ENCODE assay signal across 27 cellular contexts in genomic region chr12:132069336-132069985, GRCh38.
DNase-seq lines count a peak whose midpoint lies in the region; ATAC-seq, FAIRE-seq and TF ChIP-seq lines count a peak whose summit lies in the region.
"Had no signal": no experiment of that assay in that cellular context is flagged by ENCODE, and none has a peak within 500 bp of the region (broad histone marks: within the 10 kb centered on the region; RNA-seq: fewer than 3 reads in every experiment).

No MANE protein-coding gene starts in this region.

- no TSS peak for BruUV-seq in HepG2 (replicated peaks; lab: Mats Ljungman, UMichigan)

- no peak overlapping the region for H3K9ac ChIP-seq in HepG2 (ENCODE audit: insufficient read depth, low read depth, low read length)
- H3K9ac ChIP-seq: SK-N-SH had no signal

- H3K9me3 ChIP-seq in HepG2 (ENCODE audit: low read length) (no peaks in the 10 kb centered on the region), right lobe of liver (no peaks in the 10 kb centered on the region), upper lobe of right lung (no peaks in the 10 kb centered on the region)
- H3K9me3 ChIP-seq: Caco-2, MG63, SK-N-SH had no signal

- no peak overlapping the region for H3K4me3 Mint-ChIP-seq in memory B cell
- H3K4me3 Mint-ChIP-seq: CD8-positive, alpha-beta T cell; GM23338; H9 had no signal

- TF ChIP-seq POLR2A in HepG2 (IDR thresholded peaks at IDR 0.05; ENCODE audit: insufficient read depth in 1 of 2, low read depth in 2 of 2, low read length in 2 of 2) (no peak), right lobe of liver (IDR thresholded peaks at IDR 0.05) (no peak)

- H3K27ac Mint-ChIP-seq in memory B cell: peak overlapping the region; percentile 89
- H3K27ac Mint-ChIP-seq: CD8-positive, alpha-beta T cell; GM23338; H9 had no signal

- peaks cover 61% of the 10 kb centered on the region for H3K4me1 Mint-ChIP-seq in memory B cell
- H3K4me1 Mint-ChIP-seq: GM23338, H9 had no signal

- H3K27ac ChIP-seq in HepG2 (ENCODE audit: extremely low read length, insufficient read depth, low read length) (no peak overlapping the region), right lobe of liver (no peak overlapping the region), RWPE1 (0 out of 2 replicates have a peak overlapping the region, but pooled peaks have one; percentile 6), upper lobe of right lung (no peak overlapping the region)
- H3K27ac ChIP-seq: C4-2B had no signal

- intact Hi-C loops in HepG2 (cut with micrococcal nuclease; ENCODE audit: unreplicated experiment) (no loop called here), right lobe of liver (cut with DNase I) (no loop called here), upper lobe of right lung (cut with DNase I) (no loop called here)

- H2AFZ ChIP-seq in HepG2 (ENCODE audit: low read length): no peak overlapping the region
- H2AFZ ChIP-seq: GM23338 had no signal

- FAIRE-seq in HepG2 (lab: Jason Lieb, UNC): no peak
- FAIRE-seq: GM18507 had no signal

- POLR2A ChIA-PET in HepG2 (lab: Yijun Ruan, JAX) (no interaction called here), RWPE1 (lab: Yijun Ruan, JAX; ENCODE audit: low non-redundant PET) (no interaction called here)

- H4K20me1 ChIP-seq in HepG2 (ENCODE audit: insufficient read depth, low read length): no peaks in the 10 kb centered on the region

- ATAC-seq in HepG2: no peak
- ATAC-seq in right lobe of liver: no peak
- no peak for ATAC-seq in memory B cell (ENCODE audit: low read depth)
- peak; percentile 12 for ATAC-seq in upper lobe of right lung
- no peak for ATAC-seq in GM18867 (IDR thresholded peaks at IDR 0.05; ENCODE audit: unreplicated experiment)
- ATAC-seq: CD8-positive, alpha-beta T cell; GM23338; Panc1 had no signal

- H3K4me2 ChIP-seq in HepG2 (ENCODE audit: low read depth, low read length): no peak overlapping the region
- H3K4me2 ChIP-seq: GM23338, SK-N-SH had no signal

- H3K36me3 Mint-ChIP-seq in memory B cell: peaks cover 14% of the 10 kb centered on the region

- in situ Hi-C loops in HepG2 (cut with HindIII; ENCODE audit: extremely low pct_ligation_motif_present, low pct_unique_long_range_greater_than_20kb): no loop called here

- H3K36me3 ChIP-seq in HepG2 (replicated peaks in 1 of 2; ENCODE audit: control insufficient read depth in 1 of 2, insufficient read depth in 2 of 2, low read length in 2 of 2) (peaks cover 23 to 68% of the 10 kb centered on the region in 2 experiments; a peak in 4 of 5 replicates), right lobe of liver (peaks cover 0 to 50% (median 8%) of the 10 kb centered on the region in 4 donors), upper lobe of right lung (peaks cover 71% of the 10 kb centered on the region)

- no peaks in the 10 kb centered on the region for H3K27me3 ChIP-seq in HepG2 (ENCODE audit: control insufficient read depth in 1 of 2, insufficient read depth in 2 of 2, low read length in 2 of 2)
- no peaks in the 10 kb centered on the region for H3K27me3 ChIP-seq in right lobe of liver
- no peaks in the 10 kb centered on the region for H3K27me3 ChIP-seq in upper lobe of right lung
- H3K27me3 ChIP-seq: MG63 had no signal

- no peaks in the 10 kb centered on the region for H3K79me2 ChIP-seq in HepG2 (ENCODE audit: insufficient read depth, low read length)

- H3K4me1 ChIP-seq in HepG2 (ENCODE audit: insufficient read depth, low read length) (no peaks in the 10 kb centered on the region), right lobe of liver (no peaks in the 10 kb centered on the region), upper lobe of right lung (no peaks in the 10 kb centered on the region)
- H3K4me1 ChIP-seq: Caco-2 had no signal

- CTCF ChIA-PET in HepG2 (lab: Yijun Ruan, JAX; ENCODE audit: low intra/inter-chr PET ratio, low total read pairs) (no interaction called here), RWPE1 (lab: Yijun Ruan, JAX) (interaction anchor here (0.9 kb wide), 1 partner anchor 11 kb away, joined by 3 read pairs; no protein-coding TSS in a partner anchor)

- DNase-seq in HepG2 (ENCODE audit: low spot score): no peak
- DNase-seq in right lobe of liver: no peak
- no peak for DNase-seq in RWPE1 (ENCODE audit: low spot score)
- no peak for DNase-seq in memory B cell (ENCODE audit: low spot score in 2 of 2)
- DNase-seq in upper lobe of right lung: no peak
- no peak for DNase-seq in NCI-H146 treated with DMSO at 0.1 percent for 48 hours (lab: John Stamatoyannopoulos, UW; ENCODE audit: unreplicated experiment)
- no peak for DNase-seq in Kasumi-1 (lab: John Stamatoyannopoulos, UW)
- DNase-seq: Caco-2; CD8-positive, alpha-beta T cell; DND-41; H9; MG63; NCI-H1105 treated with DMSO at 0.1 percent for 48 hours; NCI-H146; NCI-H2029; NCI-H446 treated with DMSO at 0.1 percent for 48 hours; NCI-H526; NCI-H82; NK-92 treated with Interleukin-12 subunit alpha and Interleukin-12 subunit beta, amount 100 ng/mL, for 24 hours; SIG-M5; SK-N-SH; T-helper 2 cell had no signal

- H3K4me3 ChIP-seq in HepG2 (replicated peaks in 1 of 3; ENCODE audit: insufficient read depth in 1 of 3, low read depth in 2 of 3, low read length in 3 of 3) (no peak overlapping the region), right lobe of liver (no peak overlapping the region), upper lobe of right lung (no peak overlapping the region)
- H3K4me3 ChIP-seq: GM23338, MG63 had no signal

- no peaks in the 10 kb centered on the region for H3K27me3 Mint-ChIP-seq in memory B cell

- TF ChIP-seq CTCF in HepG2 (CRISPR knock-in tag; IDR thresholded peaks at IDR 0.05): no peak
- TF ChIP-seq CTCF in right lobe of liver (IDR thresholded peaks at IDR 0.05): no peak
- no peak for TF ChIP-seq CTCF in RWPE1 (conservative IDR thresholded peaks at IDR 0.05; ENCODE audit: low read depth)
- no peak for TF ChIP-seq CTCF in upper lobe of right lung (IDR thresholded peaks at IDR 0.05)

- TF ChIP-seq RAD21 in HepG2 (CRISPR knock-in tag; IDR thresholded peaks at IDR 0.05): no peak

- TF ChIP-seq EP300 in HepG2 (IDR thresholded peaks at IDR 0.05; ENCODE audit: low read depth in 2 of 2, low read length in 2 of 2) (no peak), HepG2 (CRISPR knock-in tag; IDR thresholded peaks at IDR 0.05; ENCODE audit: borderline replicate concordance) (no peak)

- 96% methylated on average over 14 of the region's 26 CpGs for WGBS in HepG2 (ENCODE audit: low lambda C conversion rate)
- no CpG with 5 or more reads among the region's 26 CpGs for WGBS in right lobe of liver (ENCODE audit: insufficient coverage, low coverage, low lambda C conversion rate, missing lambda C conversion rate)

- no peaks in the 10 kb centered on the region for H3K9me3 Mint-ChIP-seq in memory B cell
- H3K9me3 Mint-ChIP-seq: CD8-positive, alpha-beta T cell; GM23338; H9 had no signal

TF ChIP-seq in HepG2, 621 proteins besides CTCF, POLR2A, EP300 and RAD21:
- no peak for TF ChIP-seq ZBTB14 (CRISPR knock-in tag; IDR thresholded peaks at IDR 0.05)
- TF ChIP-seq HOXA3 (CRISPR knock-in tag; IDR thresholded peaks at IDR 0.05): no peak
- TF ChIP-seq AGO2 (optimal IDR thresholded peaks at IDR 0.05; ENCODE audit: low read depth, low read length): peak; percentile 45
- no peak for TF ChIP-seq ZNF672 (CRISPR knock-in tag; IDR thresholded peaks at IDR 0.05)
- TF ChIP-seq ARNTL (CRISPR knock-in tag; IDR thresholded peaks at IDR 0.05): no peak
- no peak for TF ChIP-seq PHF21A (CRISPR knock-in tag; IDR thresholded peaks at IDR 0.05)
- no peak for TF ChIP-seq MED1 (CRISPR knock-in tag; IDR thresholded peaks at IDR 0.05)
- TF ChIP-seq ATF1 (CRISPR knock-in tag; IDR thresholded peaks at IDR 0.05): no peak
